Comparison of ENCODE assay signal across 33 cellular contexts in the genomic region with DNA sequence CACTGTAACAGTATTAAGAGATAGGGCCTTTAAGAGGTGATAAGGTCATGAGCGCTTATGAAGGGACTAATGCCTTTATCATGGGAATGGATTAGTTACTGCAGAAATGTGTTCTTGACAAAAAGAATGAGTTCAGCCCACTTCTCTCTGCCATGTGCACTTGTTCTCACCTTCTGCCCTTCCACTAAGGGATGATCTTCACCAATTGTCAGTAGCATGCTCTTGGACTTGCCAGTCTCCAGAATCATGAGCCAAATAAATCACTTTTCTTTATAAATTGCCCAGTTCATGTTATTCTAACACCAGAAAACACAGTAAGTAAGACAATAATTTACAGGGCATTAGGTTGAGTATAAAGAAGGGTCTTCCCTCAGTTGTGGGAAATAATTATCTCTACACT.
DNase-seq lines count a peak whose midpoint lies in the region; ATAC-seq, FAIRE-seq and TF ChIP-seq lines count a peak whose summit lies in the region.
"Had no signal": no experiment of that assay in that cellular context is flagged by ENCODE, and none has a peak within 500 bp of the region (broad histone marks: within the 10 kb centered on the region; RNA-seq: fewer than 3 reads in every experiment).

No MANE protein-coding gene starts in this region.

- no peak overlapping the region for H3K4me2 ChIP-seq in HepG2 (ENCODE audit: low read depth, low read length)
- H3K4me2 ChIP-seq: A549; BLaER1; BLaER1 treated with 17β-estradiol and CSF1 and Interleukin-3, amounts not matched to agents 10 nM and 100 nM had no signal

- no peak overlapping the region for H3K9ac ChIP-seq in HepG2 (ENCODE audit: insufficient read depth, low read depth, low read length)
- no peak overlapping the region for H3K9ac ChIP-seq in liver (ENCODE audit: low read depth in 1 of 2, low read length in 2 of 2)
- H3K9ac ChIP-seq: BLaER1; BLaER1 treated with 17β-estradiol and CSF1 and Interleukin-3, amounts not matched to agents 10 nM and 100 nM had no signal

- no peaks in the 10 kb centered on the region for H3K4me1 Mint-ChIP-seq in CD14-positive monocyte
- H3K4me1 Mint-ChIP-seq: B cell; CD4-positive, alpha-beta memory T cell; CD4-positive, CD25-positive, alpha-beta regulatory T cell; CD8-positive, alpha-beta memory T cell had no signal

- no peaks in the 10 kb centered on the region for H3K79me2 ChIP-seq in HepG2 (ENCODE audit: insufficient read depth, low read length)

- peaks cover 3 to 13% (median 11%) of the 10 kb centered on the region in 7 donors for H3K9me3 Mint-ChIP-seq in CD14-positive monocyte

- no peaks in the 10 kb centered on the region for H3K36me3 Mint-ChIP-seq in CD14-positive monocyte
- H3K36me3 Mint-ChIP-seq: CD4-positive, CD25-positive, alpha-beta regulatory T cell had no signal

- BruUV-seq in HepG2 (replicated peaks; lab: Mats Ljungman, UMichigan) = no TSS peak

- H3K36me3 ChIP-seq in HepG2 (replicated peaks in 1 of 2; ENCODE audit: control insufficient read depth in 1 of 2, insufficient read depth in 2 of 2, low read length in 2 of 2) = no peaks in the 10 kb centered on the region
- H3K36me3 ChIP-seq in right lobe of liver = no peaks in the 10 kb centered on the region
- H3K36me3 ChIP-seq in liver (ENCODE audit: control insufficient read depth in 4 of 4, insufficient read depth in 3 of 4, low read depth in 1 of 4, low read length in 3 of 4) = no peaks in the 10 kb centered on the region
- H3K36me3 ChIP-seq: BLaER1; BLaER1 treated with 17β-estradiol and CSF1 and Interleukin-3, amounts not matched to agents 10 nM and 100 nM had no signal

- FAIRE-seq in HepG2 (lab: Jason Lieb, UNC) = no peak
- peak; percentile 45 for FAIRE-seq in H54 (lab: Jason Lieb, UNC)
- FAIRE-seq: A549, D721Med had no signal

- intact Hi-C loops in HepG2 (cut with micrococcal nuclease; ENCODE audit: unreplicated experiment) (no loop called here), right lobe of liver (cut with DNase I) (no loop called here), CD14-positive monocyte (cut with micrococcal nuclease) (no loop called here)

- H3K4me1 ChIP-seq in HepG2 (ENCODE audit: insufficient read depth, low read length) (no peaks in the 10 kb centered on the region), right lobe of liver (no peaks in the 10 kb centered on the region), liver (ENCODE audit: control insufficient read depth in 4 of 4, insufficient read depth in 4 of 4, low read length in 3 of 4) (no peaks in the 10 kb centered on the region)
- H3K4me1 ChIP-seq: A549; BLaER1; BLaER1 treated with 17β-estradiol and CSF1 and Interleukin-3, amounts not matched to agents 10 nM and 100 nM; Caco-2 had no signal

- TF ChIP-seq POLR2A in HepG2 (IDR thresholded peaks at IDR 0.05; ENCODE audit: insufficient read depth in 1 of 2, low read depth in 2 of 2, low read length in 2 of 2) (no peak), right lobe of liver (IDR thresholded peaks at IDR 0.05) (no peak), H54 (IDR thresholded peaks at IDR 0.05; ENCODE audit: low read depth, low read length) (no peak)

- no peak for TF ChIP-seq EP300 in HepG2 (IDR thresholded peaks at IDR 0.05; ENCODE audit: low read depth in 2 of 2, low read length in 2 of 2)
- TF ChIP-seq EP300 in HepG2 (CRISPR knock-in tag; IDR thresholded peaks at IDR 0.05; ENCODE audit: borderline replicate concordance) = no peak

- H3K27ac Mint-ChIP-seq in CD14-positive monocyte = no peak overlapping the region
- H3K27ac Mint-ChIP-seq: B cell; CD4-positive, alpha-beta memory T cell; CD4-positive, alpha-beta T cell; CD4-positive, CD25-positive, alpha-beta regulatory T cell; CD8-positive, alpha-beta memory T cell; CD8-positive, alpha-beta T cell had no signal

- H3K4me3 ChIP-seq in HepG2 (replicated peaks in 1 of 3; ENCODE audit: insufficient read depth in 1 of 3, low read depth in 2 of 3, low read length in 3 of 3) (no peak overlapping the region), right lobe of liver (no peak overlapping the region), liver (ENCODE audit: low read depth in 1 of 3, low read length in 3 of 3) (peak overlapping the region in 2 of 3 donors; percentile 24)
- H3K4me3 ChIP-seq: A549; BLaER1; BLaER1 treated with 17β-estradiol and CSF1 and Interleukin-3, amounts not matched to agents 10 nM and 100 nM had no signal

- no peak for TF ChIP-seq RAD21 in HepG2 (CRISPR knock-in tag; IDR thresholded peaks at IDR 0.05)
- no peak for TF ChIP-seq RAD21 in liver (IDR thresholded peaks at IDR 0.05)

- peaks cover 0 to 3% (median 0%) of the 10 kb centered on the region in 3 donors for H3K27me3 Mint-ChIP-seq in CD14-positive monocyte (ENCODE audit: low read depth in 3 of 3)
- H3K27me3 Mint-ChIP-seq: B cell; CD4-positive, alpha-beta memory T cell; CD4-positive, alpha-beta T cell; CD4-positive, CD25-positive, alpha-beta regulatory T cell; CD8-positive, alpha-beta memory T cell had no signal

- no peak overlapping the region for H2AFZ ChIP-seq in HepG2 (ENCODE audit: low read length)

- H3K27ac ChIP-seq in HepG2 (ENCODE audit: extremely low read length, insufficient read depth, low read length) = no peak overlapping the region
- no peak overlapping the region for H3K27ac ChIP-seq in right lobe of liver
- H3K27ac ChIP-seq in liver (ENCODE audit: low read depth in 1 of 2, low read length in 2 of 2) = no peak overlapping the region
- H3K27ac ChIP-seq: 22Rv1; A549; BLaER1; BLaER1 treated with 17β-estradiol and CSF1 and Interleukin-3, amounts not matched to agents 10 nM and 100 nM; C4-2B had no signal

- peaks cover 43% of the 10 kb centered on the region for H3K9me3 ChIP-seq in HepG2 (ENCODE audit: low read length)
- H3K9me3 ChIP-seq in right lobe of liver = no peaks in the 10 kb centered on the region
- H3K9me3 ChIP-seq in liver (ENCODE audit: control insufficient read depth in 4 of 4, low read length in 3 of 4) = peaks cover 6 to 13% (median 9%) of the 10 kb centered on the region in 4 donors
- H3K9me3 ChIP-seq: A549 had no signal

- in situ Hi-C loops in HepG2 (cut with HindIII; ENCODE audit: extremely low pct_ligation_motif_present, low pct_unique_long_range_greater_than_20kb) = no loop called here

- ATAC-seq in HepG2 (no peak), right lobe of liver (no peak)
- ATAC-seq: A549; CD8-positive, alpha-beta T cell had no signal

- POLR2A ChIA-PET in HepG2 (lab: Yijun Ruan, JAX) = no interaction called here

- TF ChIP-seq CTCF in HepG2 (CRISPR knock-in tag; IDR thresholded peaks at IDR 0.05) (no peak), right lobe of liver (IDR thresholded peaks at IDR 0.05) (no peak), liver (IDR thresholded peaks at IDR 0.05; ENCODE audit: low read depth, low read length, missing input control) (no peak), CD14-positive monocyte (IDR thresholded peaks at IDR 0.05) (no peak)

- H3K27me3 ChIP-seq in HepG2 (ENCODE audit: control insufficient read depth in 1 of 2, insufficient read depth in 2 of 2, low read length in 2 of 2) (no peaks in the 10 kb centered on the region), right lobe of liver (no peaks in the 10 kb centered on the region), liver (ENCODE audit: control insufficient read depth in 4 of 4, insufficient read depth in 4 of 4, low read length in 3 of 4) (no peaks in the 10 kb centered on the region)
- H3K27me3 ChIP-seq: BE2C; BLaER1; BLaER1 treated with 17β-estradiol and CSF1 and Interleukin-3, amounts not matched to agents 10 nM and 100 nM had no signal

- no peak overlapping the region for H3K4me3 Mint-ChIP-seq in CD14-positive monocyte
- H3K4me3 Mint-ChIP-seq: B cell; CD4-positive, alpha-beta memory T cell; CD4-positive, alpha-beta T cell; CD4-positive, CD25-positive, alpha-beta regulatory T cell; CD8-positive, alpha-beta memory T cell; CD8-positive, alpha-beta T cell had no signal

- CTCF ChIA-PET in HepG2 (lab: Yijun Ruan, JAX; ENCODE audit: low intra/inter-chr PET ratio, low total read pairs) = no interaction called here

- 44% methylated on average over 1 of the region's 1 CpG for WGBS in HepG2 (ENCODE audit: low lambda C conversion rate)
- no CpG with 5 or more reads among the region's 1 CpG for WGBS in right lobe of liver (ENCODE audit: insufficient coverage, low coverage, low lambda C conversion rate, missing lambda C conversion rate)
- WGBS in liver = 95% methylated on average over 1 of the region's 1 CpG

- DNase-seq in HepG2 (ENCODE audit: low spot score) (no peak), right lobe of liver (no peak), H54 (ENCODE audit: insufficient read length, low spot score) (no peak), NOMO-1 treated with DMSO at 0.1 percent for 48 hours (lab: John Stamatoyannopoulos, UW; ENCODE audit: unreplicated experiment) (no peak), CD14-positive monocyte (ENCODE audit: low spot score) (no peak)
- DNase-seq: 8988T; ACHN; AML-193; BE2C; C1 segment of cervical spinal cord; Caco-2; Calu3; CD4-positive, alpha-beta memory T cell; CD4-positive, alpha-beta T cell; CD4-positive, CD25-positive, alpha-beta regulatory T cell; CD8-positive, alpha-beta memory T cell; CD8-positive, alpha-beta T cell; COR-L47; DMS 273 treated with DMSO at 0.1 percent for 48 hours; DMS153; DMS53; DMS79; DMS79 treated with DMSO at 0.1 percent for 48 hours; DND-41; EL had no signal

- no peaks in the 10 kb centered on the region for H4K20me1 ChIP-seq in HepG2 (ENCODE audit: insufficient read depth, low read length)
- H4K20me1 ChIP-seq: BLaER1; BLaER1 treated with 17β-estradiol and CSF1 and Interleukin-3, amounts not matched to agents 10 nM and 100 nM had no signal

TF ChIP-seq in HepG2, 621 proteins besides CTCF, POLR2A, EP300 and RAD21 (continues in another document):
- no peak for TF ChIP-seq ZNF558 (CRISPR knock-in tag; IDR thresholded peaks at IDR 0.05; ENCODE audit: borderline replicate concordance)
- no peak for TF ChIP-seq HDAC6 (IDR thresholded peaks at IDR 0.05; ENCODE audit: low read depth, low read length)
- TF ChIP-seq ZNF564 (CRISPR knock-in tag; IDR thresholded peaks at IDR 0.05) = peak; percentile 69; the same call in 1 of the 2 replicates

TF ChIP-seq in liver, 16 proteins besides CTCF, POLR2A, EP300 and RAD21:
- TF ChIP-seq YY1 (IDR thresholded peaks at IDR 0.05) = no peak

Comparison
In these comparisons a context has a peak if more than half of its experiments do, and no peak if none do; other contexts are left out.
1. H3K4me3 ChIP-seq: peak in liver (2 of 3); none in HepG2 (0 of 3) and right lobe of liver (0 of 3).